ENCODE assay signal across 23 cellular contexts in genomic region chrX:4674028-4674782, GRCh38.
DNase-seq lines count a peak whose midpoint lies in the region; ATAC-seq and TF ChIP-seq lines count a peak whose summit lies in the region.
"Had no signal": no experiment of that assay in that cellular context is flagged by ENCODE, and none has a peak within 500 bp of the region (broad histone marks: within the 10 kb centered on the region; RNA-seq: fewer than 3 reads in every experiment).

No MANE protein-coding gene starts in this region.

- no peak overlapping the region for H2BK120ac ChIP-seq in trophoblast cell (ENCODE audit: insufficient read depth, low read length, poor library complexity)

- no peak overlapping the region for H3K4me3 ChIP-seq in epithelial cell of esophagus (ENCODE audit: low read length)
- H3K4me3 ChIP-seq in trophoblast cell (ENCODE audit: low read depth, low read length): no peak overlapping the region
- H3K4me3 ChIP-seq: A549; BLaER1 treated with 17β-estradiol and CSF1 and Interleukin-3, amounts not matched to agents 10 nM and 100 nM had no signal

- no peak overlapping the region for H3K14ac ChIP-seq in trophoblast cell (ENCODE audit: low read length)

- no peak overlapping the region for H3K23ac ChIP-seq in trophoblast cell (ENCODE audit: low read length)

- H3K18ac ChIP-seq in trophoblast cell (ENCODE audit: low read length): no peak overlapping the region

- no peak overlapping the region for H3K9ac ChIP-seq in trophoblast cell (ENCODE audit: low read length)
- H3K9ac ChIP-seq: BLaER1 treated with 17β-estradiol and CSF1 and Interleukin-3, amounts not matched to agents 10 nM and 100 nM had no signal

- H3K79me1 ChIP-seq in trophoblast cell (ENCODE audit: low read length): peaks cover 17% of the 10 kb centered on the region

- no peak overlapping the region for H3K4me2 ChIP-seq in trophoblast cell (ENCODE audit: low read length)
- H3K4me2 ChIP-seq: A549; BLaER1 treated with 17β-estradiol and CSF1 and Interleukin-3, amounts not matched to agents 10 nM and 100 nM had no signal

- no peak for TF ChIP-seq CTCF in epithelial cell of esophagus (IDR thresholded peaks at IDR 0.05; ENCODE audit: insufficient read depth, low read depth, low read length, missing control alignments)

- no peak overlapping the region for H3K4ac ChIP-seq in trophoblast cell (ENCODE audit: low read depth, low read length)

- H3K27ac ChIP-seq in trophoblast cell (ENCODE audit: low read depth, low read length): no peak overlapping the region
- H3K27ac ChIP-seq: A549; BLaER1 treated with 17β-estradiol and CSF1 and Interleukin-3, amounts not matched to agents 10 nM and 100 nM had no signal

- H3K79me2 ChIP-seq in trophoblast cell (ENCODE audit: control insufficient read depth, insufficient read depth, low read length, poor library complexity): no peaks in the 10 kb centered on the region

- H2AK5ac ChIP-seq in trophoblast cell (ENCODE audit: low read length): no peak overlapping the region

- peak overlapping the region; percentile 63 for H2BK5ac ChIP-seq in trophoblast cell (ENCODE audit: low read depth, low read length, poor library complexity)

- peaks cover 7 to 10% of the 10 kb centered on the region in 2 experiments for H3K4me1 ChIP-seq in trophoblast cell (ENCODE audit: control insufficient read depth in 1 of 2, insufficient read depth in 2 of 2, low read length in 2 of 2)

- intact Hi-C loops in left ventricle myocardium superior (cut with micrococcal nuclease): no loop called here

- ATAC-seq in left ventricle myocardium superior: no peak
- ATAC-seq: A549, HCT116 had no signal

- H4K91ac ChIP-seq in trophoblast cell (ENCODE audit: low read depth, low read length): no peak overlapping the region

- WGBS in trophoblast cell (ENCODE audit: extremely low coverage, insufficient coverage, insufficient read length): no CpG with 5 or more reads among the region's 6 CpGs

- H3K36me3 ChIP-seq in trophoblast cell (ENCODE audit: control insufficient read depth in 1 of 2, insufficient read depth in 2 of 2, low read length in 2 of 2): no peaks in the 10 kb centered on the region
- H3K36me3 ChIP-seq: BLaER1 treated with 17β-estradiol and CSF1 and Interleukin-3, amounts not matched to agents 10 nM and 100 nM had no signal

- no peak overlapping the region for H4K12ac ChIP-seq in trophoblast cell (ENCODE audit: low read depth, low read length)

- H3K27me3 ChIP-seq in trophoblast cell (ENCODE audit: insufficient read depth, low read length): no peaks in the 10 kb centered on the region
- H3K27me3 ChIP-seq: BLaER1 treated with 17β-estradiol and CSF1 and Interleukin-3, amounts not matched to agents 10 nM and 100 nM had no signal

- no peak overlapping the region for H2AFZ ChIP-seq in trophoblast cell (ENCODE audit: insufficient read depth, low read length, poor library complexity)

- H4K8ac ChIP-seq in trophoblast cell (ENCODE audit: low read depth, low read length): no peak overlapping the region

- DNase-seq in H4 (ENCODE audit: low spot score) (peak; percentile 10), RKO (ENCODE audit: low spot score) (peak; percentile 17), epithelial cell of esophagus (ENCODE audit: low read depth) (peak; percentile 79), trophoblast cell (peak; percentile 61 to 80), middle frontal gyrus (ENCODE audit: extremely low spot score, low spot score) (no peak), NCI-H446 treated with DMSO at 0.1 percent for 48 hours (lab: John Stamatoyannopoulos, UW) (no peak), left ventricle myocardium superior (no peak), NCI-H1694 treated with DMSO at 0.1 percent for 48 hours (lab: John Stamatoyannopoulos, UW) (no peak)
- DNase-seq: AML-193; CD4-positive, alpha-beta T cell; KBM-7; MM.1S; NCI-H2081; NCI-H2171; NCI-H226; NCI-H524; NCI-H774; RPMI8226; SHP77 treated with DMSO at 0.1 percent for 48 hours; T-helper 1 cell had no signal

- H3K9me3 ChIP-seq in trophoblast cell (ENCODE audit: insufficient read depth, low read depth, low read length): no peaks in the 10 kb centered on the region
- H3K9me3 ChIP-seq: A549; BLaER1 treated with 17β-estradiol and CSF1 and Interleukin-3, amounts not matched to agents 10 nM and 100 nM had no signal

- H2BK12ac ChIP-seq in trophoblast cell (ENCODE audit: low read length): no peak overlapping the region

Comparison
In these comparisons a context has a peak if more than half of its experiments do, and no peak if none do; other contexts are left out.
1. DNase-seq: peak in H4 (single experiment), RKO (single experiment), epithelial cell of esophagus (single experiment) and trophoblast cell (2 of 2); none in middle frontal gyrus (single experiment), NCI-H446 treated with DMSO at 0.1 percent for 48 hours (single experiment), left ventricle myocardium superior (single experiment) and NCI-H1694 treated with DMSO at 0.1 percent for 48 hours (single experiment).